In genomic region chr7:30226593-30227268, GRCh38 we compare ENCODE assay signal across 8 cellular contexts. TPM values are rescaled to one million over a fixed set of nuclear protein-coding genes. Genes with fewer than 3 reads are reported as not detected.
DNase-seq lines count a peak whose midpoint lies in the region; ATAC-seq and TF ChIP-seq lines count a peak whose summit lies in the region.

No MANE protein-coding gene starts in this region.

- H3K4me3 ChIP-seq in breast epithelium, result no peak overlapping the region
- H3K4me3 ChIP-seq in neural progenitor cell, result no peak overlapping the region

- DNase-seq in DMS53 treated with DMSO at 0.1 percent for 48 hours (lab: John Stamatoyannopoulos, UW; ENCODE audit: unreplicated experiment) (peak; percentile 79), NCI-H2029 treated with DMSO at 0.1 percent for 48 hours (lab: John Stamatoyannopoulos, UW) (peak; percentile 43), breast epithelium (ENCODE audit: low spot score in 2 of 2) (no peak), neural progenitor cell (ENCODE audit: low spot score) (peak; percentile 62), GF-D8 (lab: John Stamatoyannopoulos, UW) (no peak)
- no peak for DNase-seq in effector CD4-positive, alpha-beta T cell
- DNase-seq in activated naive CD4-positive, alpha-beta T cell (lab: John Stamatoyannopoulos, UW), result no peak

- H3K27me3 ChIP-seq in breast epithelium (no peaks in the 10 kb centered on the region), neural progenitor cell (peaks cover 5% of the 10 kb centered on the region)

- peaks cover 20% of the 10 kb centered on the region for H3K4me1 Mint-ChIP-seq in neural progenitor cell

- intact Hi-C loops in breast epithelium (cut with DNase I; ENCODE audit: low total_unique reads), result no loop called here

- no peaks in the 10 kb centered on the region for H3K36me3 ChIP-seq in breast epithelium
- no peaks in the 10 kb centered on the region for H3K36me3 ChIP-seq in neural progenitor cell

- H3K9me3 ChIP-seq in breast epithelium (no peaks in the 10 kb centered on the region), neural progenitor cell (ENCODE audit: low read depth) (no peaks in the 10 kb centered on the region)

- TF ChIP-seq POLR2A in breast epithelium (IDR thresholded peaks at IDR 0.05), result no peak

- H3K27ac ChIP-seq in breast epithelium (peak overlapping the region; percentile 75 to 88), neural progenitor cell (no peak overlapping the region)

- H3K79me2 ChIP-seq in neural progenitor cell (ENCODE audit: low read depth), result no peaks in the 10 kb centered on the region

- H3K4me1 ChIP-seq in breast epithelium (peaks cover 0 to 16% of the 10 kb centered on the region in 2 donors), neural progenitor cell (peaks cover 3% of the 10 kb centered on the region)

- no peaks in the 10 kb centered on the region for H3K9me3 Mint-ChIP-seq in neural progenitor cell

- H3K9ac ChIP-seq in neural progenitor cell, result no peak overlapping the region

- no peak overlapping the region for H3K27ac Mint-ChIP-seq in neural progenitor cell

- H3F3A ChIP-seq in neural progenitor cell (ENCODE audit: low read depth), result no peaks in the 10 kb centered on the region

- H2AFZ ChIP-seq in neural progenitor cell (replicated peaks), result peak overlapping the region; percentile 70

- H3K4me2 ChIP-seq in neural progenitor cell, result no peak overlapping the region

- no peak overlapping the region for H3K4me3 Mint-ChIP-seq in neural progenitor cell

- ATAC-seq in HG02938 (IDR thresholded peaks at IDR 0.05; ENCODE audit: unreplicated experiment), result no peak

- H3K27me3 Mint-ChIP-seq in neural progenitor cell (ENCODE audit: insufficient read depth, low read depth), result no peaks in the 10 kb centered on the region

- no peaks in the 10 kb centered on the region for H3K36me3 Mint-ChIP-seq in neural progenitor cell

- no peaks in the 10 kb centered on the region for H4K20me1 ChIP-seq in neural progenitor cell (ENCODE audit: low read depth)

- TF ChIP-seq CTCF in breast epithelium (IDR thresholded peaks at IDR 0.05), result peak in 2 of 3 donors; percentile 34 to 35
- peak; percentile 56 for TF ChIP-seq CTCF in neural progenitor cell (IDR thresholded peaks at IDR 0.05)

RNA-seq across cellular contexts. Expression of gene ZNRF2, which starts 57.7 kb away (rescaled TPM):
- 10 to 100 TPM; 18.9 to 56.8 (median 30.5) TPM for total RNA-seq in breast epithelium
- 25.5 and 37.7 TPM in 2 replicates for total RNA-seq in neural progenitor cell (ENCODE audit: low replicate concordance)

Comparison
In these comparisons a context has a peak if more than half of its experiments do, and no peak if none do; other contexts are left out.
1. DNase-seq: peak in DMS53 treated with DMSO at 0.1 percent for 48 hours (single experiment), NCI-H2029 treated with DMSO at 0.1 percent for 48 hours (single experiment) and neural progenitor cell (single experiment); none in breast epithelium (0 of 2), effector CD4-positive, alpha-beta T cell (single experiment), GF-D8 (single experiment) and activated naive CD4-positive, alpha-beta T cell (0 of 4).